Comparison of ENCODE assay signal across 8 cellular contexts in genomic region chr1:35269190-35269988, GRCh38. TPM values are rescaled to one million over a fixed set of nuclear protein-coding genes. Genes with fewer than 3 reads are reported as not detected.
DNase-seq lines count a peak whose midpoint lies in the region; ATAC-seq and TF ChIP-seq lines count a peak whose summit lies in the region.

No MANE protein-coding gene starts in this region.

- H3K27ac ChIP-seq in CD4-positive, CD25-positive, alpha-beta regulatory T cell (ENCODE audit: insufficient read depth, low read length, poor library complexity, severe bottlenecking): no peak overlapping the region
- peak overlapping the region; percentile 91 to 96 (median 94) for H3K27ac ChIP-seq in stomach

- peaks cover 15% of the 10 kb centered on the region for H3K27me3 Mint-ChIP-seq in CD4-positive, CD25-positive, alpha-beta regulatory T cell
- H3K27me3 Mint-ChIP-seq in HFFc6 (ENCODE audit: insufficient read depth) (no peaks in the 10 kb centered on the region), immature natural killer cell (ENCODE audit: low read depth in 3 of 3) (peaks cover 2 to 15% (median 3%) of the 10 kb centered on the region in 3 donors)

- intact Hi-C loops in stomach (cut with DNase I; ENCODE audit: low total_unique reads): no loop called here

- peaks cover 2% of the 10 kb centered on the region for H3K27me3 ChIP-seq in CD4-positive, CD25-positive, alpha-beta regulatory T cell (ENCODE audit: control insufficient read depth, insufficient read depth, low read length)
- H3K27me3 ChIP-seq in stomach: no peaks in the 10 kb centered on the region

- peaks cover 11% of the 10 kb centered on the region for H3K36me3 Mint-ChIP-seq in CD4-positive, CD25-positive, alpha-beta regulatory T cell
- H3K36me3 Mint-ChIP-seq in HFFc6 (ENCODE audit: low read depth) (peaks cover 24% of the 10 kb centered on the region; the same call in 1 of the 2 replicates), immature natural killer cell (no peaks in the 10 kb centered on the region)
- peaks cover 5 to 6% of the 10 kb centered on the region in 2 donors for H3K36me3 Mint-ChIP-seq in activated naive CD4-positive, alpha-beta T cell treated with anti-CD3 and anti-CD28 coated beads, Interleukin-2, amount 50 U/mL, for 72 hours

- peaks cover 7 to 43% (median 33%) of the 10 kb centered on the region in 4 donors for H3K4me1 Mint-ChIP-seq in CD4-positive, CD25-positive, alpha-beta regulatory T cell
- peaks cover 39% of the 10 kb centered on the region for H3K4me1 Mint-ChIP-seq in HFFc6 (ENCODE audit: low read depth)
- H3K4me1 Mint-ChIP-seq in immature natural killer cell: peaks cover 31 to 41% of the 10 kb centered on the region in 2 donors

- peaks cover 14% of the 10 kb centered on the region for H3K4me1 ChIP-seq in CD4-positive, CD25-positive, alpha-beta regulatory T cell (ENCODE audit: control insufficient read depth, insufficient read depth, low read length, poor library complexity, severe bottlenecking)
- H3K4me1 ChIP-seq in stomach: peaks cover 12 to 50% (median 34%) of the 10 kb centered on the region in 4 donors

- peak overlapping the region; percentile 76 to 87 (median 84) for H3K27ac Mint-ChIP-seq in CD4-positive, CD25-positive, alpha-beta regulatory T cell
- H3K27ac Mint-ChIP-seq in HFFc6 (peak overlapping the region; percentile 63), immature natural killer cell (peak overlapping the region; percentile 34 to 88 (median 72))
- H3K27ac Mint-ChIP-seq in activated naive CD4-positive, alpha-beta T cell treated with anti-CD3 and anti-CD28 coated beads, Interleukin-2, amount 50 U/mL, for 72 hours: peak overlapping the region; percentile 50 to 87

- DNase-seq in CD4-positive, CD25-positive, alpha-beta regulatory T cell: peak in 1 of 3 donors; percentile 23
- DNase-seq in HFFc6 (no peak), immature natural killer cell (peak in 1 of 3 donors; percentile 10), stomach (no peak), ecto neural progenitor cell (ENCODE audit: low spot score) (no peak)
- DNase-seq in activated naive CD4-positive, alpha-beta T cell treated with anti-CD3 and anti-CD28 coated beads, Interleukin-2, amount 50 U/mL, for 72 hours (ENCODE audit: low spot score in 2 of 2): peak in 1 of 2 donors; percentile 6

- no peaks in the 10 kb centered on the region for H3K36me3 ChIP-seq in CD4-positive, CD25-positive, alpha-beta regulatory T cell (ENCODE audit: control insufficient read depth, insufficient read depth, low read length)
- no peaks in the 10 kb centered on the region for H3K36me3 ChIP-seq in stomach

- H3K4me3 ChIP-seq in CD4-positive, CD25-positive, alpha-beta regulatory T cell (ENCODE audit: low read depth, low read length): peak overlapping the region; percentile 78
- peak overlapping the region; percentile 80 to 98 (median 95) for H3K4me3 ChIP-seq in stomach

- H3K9me3 ChIP-seq in CD4-positive, CD25-positive, alpha-beta regulatory T cell (ENCODE audit: control insufficient read depth in 2 of 2, low read length in 2 of 2): no peaks in the 10 kb centered on the region
- H3K9me3 ChIP-seq in stomach: no peaks in the 10 kb centered on the region

- no peak for ATAC-seq in CD4-positive, CD25-positive, alpha-beta regulatory T cell (ENCODE audit: low read depth in 2 of 2)
- no peak for ATAC-seq in activated naive CD4-positive, alpha-beta T cell treated with anti-CD3 and anti-CD28 coated beads, Interleukin-2, amount 50 U/mL, for 72 hours
- ATAC-seq in GM21723 (IDR thresholded peaks at IDR 0.05; ENCODE audit: unreplicated experiment) (no peak), GM21825 (IDR thresholded peaks at IDR 0.05; ENCODE audit: unreplicated experiment) (no peak)

- TF ChIP-seq CTCF in HFFc6 (IDR thresholded peaks at IDR 0.05) (no peak), stomach (IDR thresholded peaks at IDR 0.05) (no peak)

- H3K4me3 Mint-ChIP-seq in CD4-positive, CD25-positive, alpha-beta regulatory T cell: peak overlapping the region; percentile 86 to 97 (median 92)
- H3K4me3 Mint-ChIP-seq in HFFc6 (peak overlapping the region; percentile 90), immature natural killer cell (peak overlapping the region; percentile 79 to 89 (median 87))

- H3K9me3 Mint-ChIP-seq in CD4-positive, CD25-positive, alpha-beta regulatory T cell: peaks cover 0 to 2% (median 0%) of the 10 kb centered on the region in 7 donors
- H3K9me3 Mint-ChIP-seq in HFFc6: no peaks in the 10 kb centered on the region
- H3K9me3 Mint-ChIP-seq in activated naive CD4-positive, alpha-beta T cell treated with anti-CD3 and anti-CD28 coated beads, Interleukin-2, amount 50 U/mL, for 72 hours: peaks cover 3 to 4% of the 10 kb centered on the region in 2 donors
- peaks cover 0 to 2% (median 0%) of the 10 kb centered on the region in 6 donors for H3K9me3 Mint-ChIP-seq in immature natural killer cell

- WGBS in stomach, 5 donors: 1 to 3% (median 3%) methylated on average over 16 to 24 of the region's 24 CpGs

- TF ChIP-seq POLR2A in stomach (IDR thresholded peaks at IDR 0.05): no peak

- no peak for TF ChIP-seq EP300 in stomach (IDR thresholded peaks at IDR 0.05)

RNA-seq across cellular contexts. Expression of gene ZMYM4, which starts 0.9 kb away (rescaled TPM):
- 27.2 TPM for total RNA-seq in CD4-positive, CD25-positive, alpha-beta regulatory T cell
- polyA plus RNA-seq in CD4-positive, CD25-positive, alpha-beta regulatory T cell: 10 to 100 TPM; 21.6 to 31.3 (median 26.0) TPM
- 10 to 100 TPM; 49.8 to 58.0 (median 52.5) TPM for total RNA-seq in HFFc6 (2021; fragmentation: NEBNext Ultra II Directional; extraction: Animal tissue kit (Norgen Biotek cat#: 25700))
- 10 to 100 TPM; 16.5 to 38.0 TPM for total RNA-seq in activated naive CD4-positive, alpha-beta T cell treated with anti-CD3 and anti-CD28 coated beads, Interleukin-2, amount 50 U/mL, for 72 hours
- polyA plus RNA-seq in immature natural killer cell: 10 to 100 TPM; 18.3 to 38.6 (median 30.6) TPM
- total RNA-seq in stomach: 100 to 1,000 TPM in 1 of 5 donors, 10 to 100 TPM in 4; 19.3 to 104 (median 33.6) TPM
- 10 to 100 TPM in 1 of 3 donors, 1 to 10 TPM in 2; 8.8 to 13.9 (median 9.8) TPM for polyA plus RNA-seq in stomach
